Comparison of ENCODE assay signal across 8 cellular contexts in genomic region chr11:64317325-64317960, GRCh38. TPM values are rescaled to one million over a fixed set of nuclear protein-coding genes. Genes with fewer than 3 reads are reported as not detected.
DNase-seq lines count a peak whose midpoint lies in the region; ATAC-seq and TF ChIP-seq lines count a peak whose summit lies in the region.

Gene TRMT112 (minus strand): TSS chr11:64317559. CDS start chr11:64317526, 33 bp downstream.

- H3K4me3 ChIP-seq in BJ (ENCODE audit: low read depth, low read length), result peak within 1 kb of the TSS; percentile 98

- ATAC-seq in GM19324 (IDR thresholded peaks at IDR 0.05; ENCODE audit: low FRiP score, unreplicated experiment) (peak; percentile 79), HG03520 (IDR thresholded peaks at IDR 0.05; ENCODE audit: unreplicated experiment) (peak; percentile 56), left lobe of liver (peak; percentile 80)

- POLR2A ChIA-PET in BJ (lab: Charles Lee), result interaction anchor here (0.6 to 1.1 kb wide), 5 partner anchors 12 to 1666 kb away, joined by 3 to 6 read pairs (median 3); partner anchors contain the start of genes ESRRA, FKBP2, NUDT22 and TRPT1

- peaks cover 17% of the 10 kb centered on the region for H3K36me3 ChIP-seq in BJ (ENCODE audit: control insufficient read depth, insufficient read depth, low read length)

- DNase-seq in BJ (ENCODE audit: low read depth), result peak; percentile 86
- DNase-seq in NCI-H748 (lab: John Stamatoyannopoulos, UW; ENCODE audit: unreplicated experiment), result peak; percentile 99
- peak; percentile 93 for DNase-seq in activated CD4-positive, alpha-beta T cell treated with anti-CD3 and anti-CD28 coated beads, Interleukin-2, amount 50 U/mL, for 1 hour
- DNase-seq in dedifferentiated amniotic fluid mesenchymal stem cell (ENCODE audit: extremely low spot score), result peak; percentile 98
- DNase-seq in left lobe of liver (ENCODE audit: low spot score), result peak; percentile 98
- DNase-seq in stimulated activated CD4-positive, alpha-beta T cell treated with anti-CD3 and anti-CD28 coated beads, Interleukin-2, amount 100 ng/mL, for 48 hours, result peak; percentile 88 to 96

- CTCF ChIA-PET in BJ (lab: Yijun Ruan, JAX), result interaction anchor here (1.2 to 6.3 kb wide), 10 partner anchors 11 to 113 kb away, joined by 3 to 41 read pairs (median 6); partner anchors contain the start of genes ESRRA, NUDT22 and TRPT1

- no peaks in the 10 kb centered on the region for H3K27me3 ChIP-seq in BJ (ENCODE audit: control insufficient read depth, insufficient read depth, low read length)

- TF ChIP-seq CTCF in BJ (IDR thresholded peaks at IDR 0.05; ENCODE audit: insufficient read depth, low read depth, low read length), result no peak

RNA-seq across cellular contexts. Expression of gene TRMT112, which starts in this region (rescaled TPM):
- 154 and 189 TPM in 2 replicates for polyA plus RNA-seq in BJ (2011; rRNA removed)
- polyA minus RNA-seq in BJ (2011; rRNA and poly(A)+ RNA removed), result 37.3 and 47.2 TPM in 2 replicates
- total RNA-seq in left lobe of liver, result 59.1 TPM

Comparison
In these comparisons a context has a peak if more than half of its experiments do, and no peak if none do; other contexts are left out.
1. Peak in every context shown above with its lines: DNase-seq, ATAC-seq and H3K4me3 ChIP-seq.